1 cellular context compared by ENCODE assay signal in the genomic region with DNA sequence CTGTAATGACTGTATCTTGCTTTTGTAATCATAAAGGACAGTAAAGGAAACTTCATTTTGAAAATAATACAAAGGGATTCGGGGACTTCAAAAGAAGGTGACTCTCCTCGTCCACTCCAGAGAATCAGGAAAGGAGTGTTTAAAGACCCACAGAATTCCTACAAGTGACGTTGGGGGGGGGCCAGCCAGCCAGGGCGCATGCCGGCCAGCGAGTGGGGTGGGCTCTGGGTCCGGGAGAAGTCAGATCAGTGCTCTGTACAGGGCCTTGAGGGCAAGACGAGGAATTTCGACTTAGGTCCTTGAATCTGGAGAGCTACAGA.
TF ChIP-seq lines count a peak whose summit lies in the region.

No MANE protein-coding gene starts in this region.

TF ChIP-seq in endothelial cell of umbilical vein, 7 proteins besides CTCF, POLR2A, EP300 and RAD21:
- TF ChIP-seq GATA2 (IDR thresholded peaks at IDR 0.05; ENCODE audit: insufficient read depth, insufficient read length, low read depth, low read length): no peak
